18 cellular contexts compared by ENCODE assay signal in the genomic region with DNA sequence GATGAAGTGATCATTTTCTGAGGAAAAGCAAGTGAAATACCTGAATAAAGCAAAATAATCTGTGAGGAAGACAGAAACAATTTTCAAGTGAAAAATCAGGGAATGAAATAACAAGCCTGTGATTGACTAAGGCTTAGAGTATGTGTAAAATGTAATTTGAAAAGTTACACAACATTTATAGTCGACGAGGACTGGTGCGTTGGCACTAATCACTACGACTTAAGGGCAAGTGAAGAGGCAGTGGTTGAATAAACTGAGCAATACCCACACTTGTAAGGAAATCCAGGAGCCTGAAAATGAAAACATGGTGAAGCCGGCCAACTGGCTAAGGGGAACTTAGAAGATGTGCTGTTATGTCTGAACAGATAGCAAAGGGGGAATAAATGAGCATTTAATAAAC. TPM values are rescaled to one million over a fixed set of nuclear protein-coding genes. Genes with fewer than 3 reads are reported as not detected.
DNase-seq lines count a peak whose midpoint lies in the region.
"Had no signal": no experiment of that assay in that cellular context is flagged by ENCODE, and none has a peak within 500 bp of the region (broad histone marks: within the 10 kb centered on the region; RNA-seq: fewer than 3 reads in every experiment).

No MANE protein-coding gene starts in this region.

- no peaks in the 10 kb centered on the region for H3K36me3 ChIP-seq in ACC112 (ENCODE audit: insufficient read depth, low read length)
- no peaks in the 10 kb centered on the region for H3K36me3 ChIP-seq in SJCRH30
- H3K36me3 ChIP-seq: ascending aorta had no signal

- no peaks in the 10 kb centered on the region for H3K27me3 Mint-ChIP-seq in activated T-helper 1 cell treated with anti-CD3 and anti-CD28 coated beads, Interleukin-12 subunit alpha, Interleukin-12 subunit beta, Interleukin-2, Interleukin-4 antibody, amounts not matched to agents 30 ng/mL and 10 ng/mL and 1 ng/mL, durations not matched to agents 14 hours and 24 hours and 36 hours (ENCODE audit: insufficient read depth)
- H3K27me3 Mint-ChIP-seq: B cell had no signal

- peak overlapping the region; percentile 67 for H2AFZ ChIP-seq in ACC112 (ENCODE audit: low read length, unreplicated experiment)

- H3K27me3 ChIP-seq in ACC112 (ENCODE audit: insufficient read depth, low read length) = no peaks in the 10 kb centered on the region
- peaks cover 25% of the 10 kb centered on the region for H3K27me3 ChIP-seq in SJCRH30
- H3K27me3 ChIP-seq: ascending aorta had no signal

- H3K79me2 ChIP-seq in ACC112 (ENCODE audit: control insufficient read depth, insufficient read depth, low read length, unreplicated experiment) = no peaks in the 10 kb centered on the region

- H3K27ac ChIP-seq in ACC112 (ENCODE audit: low read depth, low read length) (peak overlapping the region; percentile 100), SJCRH30 (no peak overlapping the region)
- H3K27ac ChIP-seq: ascending aorta had no signal

- DNase-seq in HCEC 1CT = peak; percentile 91
- DNase-seq in astrocyte of the hippocampus (ENCODE audit: low read depth, low spot score) = peak; percentile 70
- DNase-seq in hepatic stellate cell (ENCODE audit: low spot score) = peak; percentile 32
- DNase-seq in DMS79 treated with DMSO at 0.1 percent for 48 hours (lab: John Stamatoyannopoulos, UW) = no peak
- DNase-seq in NCI-H2171 treated with DMSO at 0.1 percent for 48 hours (lab: John Stamatoyannopoulos, UW) = no peak
- no peak for DNase-seq in SJCRH30
- DNase-seq in activated T-helper 1 cell treated with anti-CD3 and anti-CD28 coated beads, Interleukin-12 subunit alpha, Interleukin-12 subunit beta, Interleukin-2, Interleukin-4 antibody, amounts not matched to agents 30 ng/mL and 10 ng/mL and 1 ng/mL, durations not matched to agents 14 hours and 24 hours and 36 hours (ENCODE audit: low spot score) = no peak
- DNase-seq: activated T-cell treated with anti-CD3 and anti-CD28 coated beads, Interleukin-2, amount 50 U/mL, for 72 hours; KG1; midbrain; NCI-H187; NK-92 treated with Interleukin-12 subunit alpha and Interleukin-12 subunit beta, amount 100 ng/mL, for 24 hours; stimulated activated CD4-positive, alpha-beta T cell treated with anti-CD3 and anti-CD28 coated beads, Interleukin-4, amount 100 ng/mL, for 4 hours; stimulated activated naive CD4-positive, alpha-beta T cell treated with Interleukin-2 at 50 U/mL for 16 hours; SW 1271 had no signal

- H3K4me1 ChIP-seq in ACC112 (ENCODE audit: control insufficient read depth, insufficient read depth, low read length, unreplicated experiment) (peaks cover 66% of the 10 kb centered on the region), SJCRH30 (no peaks in the 10 kb centered on the region)

- H3K4me1 Mint-ChIP-seq in activated T-helper 1 cell treated with anti-CD3 and anti-CD28 coated beads, Interleukin-12 subunit alpha, Interleukin-12 subunit beta, Interleukin-2, Interleukin-4 antibody, amounts not matched to agents 30 ng/mL and 10 ng/mL and 1 ng/mL, durations not matched to agents 14 hours and 24 hours and 36 hours (ENCODE audit: low read depth) = peaks cover 50% of the 10 kb centered on the region

- H3K27ac Mint-ChIP-seq in activated T-helper 1 cell treated with anti-CD3 and anti-CD28 coated beads, Interleukin-12 subunit alpha, Interleukin-12 subunit beta, Interleukin-2, Interleukin-4 antibody, amounts not matched to agents 30 ng/mL and 10 ng/mL and 1 ng/mL, durations not matched to agents 14 hours and 24 hours and 36 hours = no peak overlapping the region
- H3K27ac Mint-ChIP-seq: activated T-cell treated with anti-CD3 and anti-CD28 coated beads, Interleukin-2, amount 50 U/mL, for 72 hours; B cell had no signal

- peak overlapping the region; percentile 25 for H3K4me3 ChIP-seq in ACC112 (ENCODE audit: low read depth, low read length)
- no peak overlapping the region for H3K4me3 ChIP-seq in SJCRH30
- H3K4me3 ChIP-seq: ascending aorta had no signal

- no peak overlapping the region for H3K4me3 Mint-ChIP-seq in activated T-helper 1 cell treated with anti-CD3 and anti-CD28 coated beads, Interleukin-12 subunit alpha, Interleukin-12 subunit beta, Interleukin-2, Interleukin-4 antibody, amounts not matched to agents 30 ng/mL and 10 ng/mL and 1 ng/mL, durations not matched to agents 14 hours and 24 hours and 36 hours
- H3K4me3 Mint-ChIP-seq: activated T-cell treated with anti-CD3 and anti-CD28 coated beads, Interleukin-2, amount 50 U/mL, for 72 hours; B cell had no signal

- intact Hi-C loops in activated T-helper 1 cell treated with anti-CD3 and anti-CD28 coated beads, Interleukin-12 subunit alpha, Interleukin-12 subunit beta, Interleukin-2, Interleukin-4 antibody, amounts not matched to agents 30 ng/mL and 10 ng/mL and 1 ng/mL, durations not matched to agents 14 hours and 24 hours and 36 hours (cut with micrococcal nuclease) = no loop called here

- H3K36me3 Mint-ChIP-seq in activated T-helper 1 cell treated with anti-CD3 and anti-CD28 coated beads, Interleukin-12 subunit alpha, Interleukin-12 subunit beta, Interleukin-2, Interleukin-4 antibody, amounts not matched to agents 30 ng/mL and 10 ng/mL and 1 ng/mL, durations not matched to agents 14 hours and 24 hours and 36 hours (ENCODE audit: low read depth) = no peaks in the 10 kb centered on the region

- H3K9me3 ChIP-seq in SJCRH30 (replicated peaks) = no peaks in the 10 kb centered on the region
- H3K9me3 ChIP-seq: ascending aorta had no signal

- no peaks in the 10 kb centered on the region for H3K9me3 Mint-ChIP-seq in activated T-helper 1 cell treated with anti-CD3 and anti-CD28 coated beads, Interleukin-12 subunit alpha, Interleukin-12 subunit beta, Interleukin-2, Interleukin-4 antibody, amounts not matched to agents 30 ng/mL and 10 ng/mL and 1 ng/mL, durations not matched to agents 14 hours and 24 hours and 36 hours
- H3K9me3 Mint-ChIP-seq: activated T-cell treated with anti-CD3 and anti-CD28 coated beads, Interleukin-2, amount 50 U/mL, for 72 hours had no signal

RNA-seq across cellular contexts. Expression of a gene that starts 13.3 kb away (rescaled TPM):
- total RNA-seq in SJCRH30 (2014; rRNA removed; shearing (Covaris generic)) = 1.7 and 4.4 TPM in 2 replicates
- 37.2 and 40.8 TPM in 2 replicates for total RNA-seq in activated T-helper 1 cell treated with anti-CD3 and anti-CD28 coated beads, Interleukin-12 subunit alpha, Interleukin-12 subunit beta, Interleukin-2, Interleukin-4 antibody, amounts not matched to agents 30 ng/mL and 10 ng/mL and 1 ng/mL, durations not matched to agents 14 hours and 24 hours and 36 hours

RNA-seq across cellular contexts. Expression of a gene that starts 14.1 kb away (rescaled TPM):
- 16.8 and 19.0 TPM in 2 replicates for total RNA-seq in SJCRH30 (2014; rRNA removed; shearing (Covaris generic))
- 1.9 and 2.0 TPM in 2 replicates for total RNA-seq in activated T-helper 1 cell treated with anti-CD3 and anti-CD28 coated beads, Interleukin-12 subunit alpha, Interleukin-12 subunit beta, Interleukin-2, Interleukin-4 antibody, amounts not matched to agents 30 ng/mL and 10 ng/mL and 1 ng/mL, durations not matched to agents 14 hours and 24 hours and 36 hours

RNA-seq across cellular contexts. Expression of a gene that starts 38.1 kb away (rescaled TPM):
- total RNA-seq in SJCRH30 (2014; rRNA removed; shearing (Covaris generic)) = 42.6 and 46.3 TPM in 2 replicates
- total RNA-seq in activated T-helper 1 cell treated with anti-CD3 and anti-CD28 coated beads, Interleukin-12 subunit alpha, Interleukin-12 subunit beta, Interleukin-2, Interleukin-4 antibody, amounts not matched to agents 30 ng/mL and 10 ng/mL and 1 ng/mL, durations not matched to agents 14 hours and 24 hours and 36 hours = 57.0 and 57.3 TPM in 2 replicates

RNA-seq across cellular contexts. Expression of a gene that starts 38.4 kb away (rescaled TPM):
- 125 and 132 TPM in 2 replicates for total RNA-seq in SJCRH30 (2014; rRNA removed; shearing (Covaris generic))
- total RNA-seq in activated T-helper 1 cell treated with anti-CD3 and anti-CD28 coated beads, Interleukin-12 subunit alpha, Interleukin-12 subunit beta, Interleukin-2, Interleukin-4 antibody, amounts not matched to agents 30 ng/mL and 10 ng/mL and 1 ng/mL, durations not matched to agents 14 hours and 24 hours and 36 hours = 178 and 187 TPM in 2 replicates

RNA-seq across cellular contexts. Expression of a gene that starts 41.8 kb away (rescaled TPM):
- total RNA-seq in SJCRH30 (2014; rRNA removed; shearing (Covaris generic)) = 0.30 and 0.61 TPM in 2 replicates
- total RNA-seq in activated T-helper 1 cell treated with anti-CD3 and anti-CD28 coated beads, Interleukin-12 subunit alpha, Interleukin-12 subunit beta, Interleukin-2, Interleukin-4 antibody, amounts not matched to agents 30 ng/mL and 10 ng/mL and 1 ng/mL, durations not matched to agents 14 hours and 24 hours and 36 hours = 0.65 and 0.86 TPM in 2 replicates
- total RNA-seq: ascending aorta had no signal

Comparison
In these comparisons a context has a peak if more than half of its experiments do, and no peak if none do; other contexts are left out.
1. DNase-seq: peak in HCEC 1CT (single experiment), astrocyte of the hippocampus (single experiment) and hepatic stellate cell (single experiment); none in DMS79 treated with DMSO at 0.1 percent for 48 hours (single experiment), NCI-H2171 treated with DMSO at 0.1 percent for 48 hours (single experiment), SJCRH30 (0 of 2) and activated T-helper 1 cell treated with anti-CD3 and anti-CD28 coated beads, Interleukin-12 subunit alpha, Interleukin-12 subunit beta, Interleukin-2, Interleukin-4 antibody, amounts not matched to agents 30 ng/mL and 10 ng/mL and 1 ng/mL, durations not matched to agents 14 hours and 24 hours and 36 hours (single experiment).